Comparison of ENCODE assay signal across 8 cellular contexts in genomic region chr15:40105517-40106202, GRCh38. TPM values are rescaled to one million over a fixed set of nuclear protein-coding genes. Genes with fewer than 3 reads are reported as not detected.
A peak's percentile ranks its signal among the peaks of the same experiment; 100 is the strongest.
DNase-seq lines count a peak whose midpoint lies in the region; ATAC-seq and TF ChIP-seq lines count a peak whose summit lies in the region.

No MANE protein-coding gene starts in this region.

- H3K27me3 ChIP-seq in Karpas-422 (ENCODE audit: low read length) (no peaks in the 10 kb centered on the region), breast epithelium (no peaks in the 10 kb centered on the region), gastrocnemius medialis (no peaks in the 10 kb centered on the region)

- TF ChIP-seq POLR2A in breast epithelium (IDR thresholded peaks at IDR 0.05): no peak
- no peak for TF ChIP-seq POLR2A in gastrocnemius medialis (IDR thresholded peaks at IDR 0.05)

- no peak for ATAC-seq in gastrocnemius medialis
- no peak for ATAC-seq in GM21786 (IDR thresholded peaks at IDR 0.05; ENCODE audit: unreplicated experiment)
- no peak for ATAC-seq in GM21717 (IDR thresholded peaks at IDR 0.05; ENCODE audit: unreplicated experiment)

- H3K4me2 ChIP-seq in Karpas-422 (ENCODE audit: low read depth, low read length, poor library complexity, severe bottlenecking): peak overlapping the region; percentile 57

- in situ Hi-C loops in gastrocnemius medialis (cut with MboI; ENCODE audit: low sequenced_read_pairs in 4 of 4): loop anchor here in 1 of 4 donors (10.0 kb wide), 1 partner anchor 61 kb away; no protein-coding TSS in a partner anchor

- peaks cover 62% of the 10 kb centered on the region for H3K4me1 ChIP-seq in Karpas-422 (ENCODE audit: low read length)
- H3K4me1 ChIP-seq in breast epithelium: peaks cover 25 to 51% of the 10 kb centered on the region in 2 donors
- peaks cover 68 to 69% of the 10 kb centered on the region in 2 donors for H3K4me1 ChIP-seq in gastrocnemius medialis

- no peak for DNase-seq in GM12864 (ENCODE audit: low read depth)
- DNase-seq in Karpas-422: no peak
- DNase-seq in breast epithelium (ENCODE audit: low spot score in 2 of 2): no peak
- DNase-seq in gastrocnemius medialis: no peak
- no peak for DNase-seq in NCI-H2196 (lab: John Stamatoyannopoulos, UW; ENCODE audit: unreplicated experiment)
- DNase-seq in dermis blood vessel endothelial cell: no peak

- H3K4me3 ChIP-seq in GM12864 (ENCODE audit: low read depth, low read length) (peak overlapping the region; percentile 46), Karpas-422 (ENCODE audit: low read length) (no peak overlapping the region), breast epithelium (peak overlapping the region in 2 of 3 donors; percentile 8 to 12), gastrocnemius medialis (no peak overlapping the region)

- no peaks in the 10 kb centered on the region; the same call in 1 of the 2 replicates for H4K20me1 ChIP-seq in Karpas-422 (ENCODE audit: insufficient read depth, low read depth, low read length)

- no peak overlapping the region for H3K9ac ChIP-seq in Karpas-422 (ENCODE audit: low read length)

- no peaks in the 10 kb centered on the region for H3K79me2 ChIP-seq in Karpas-422 (ENCODE audit: low read length)

- H3K36me3 ChIP-seq in Karpas-422 (ENCODE audit: insufficient read depth, low read length) (no peaks in the 10 kb centered on the region), breast epithelium (no peaks in the 10 kb centered on the region), gastrocnemius medialis (no peaks in the 10 kb centered on the region)

- TF ChIP-seq CTCF in GM12864 (IDR thresholded peaks at IDR 0.05; ENCODE audit: low read depth, low read length, missing control alignments): no peak
- no peak for TF ChIP-seq CTCF in breast epithelium (IDR thresholded peaks at IDR 0.05)
- TF ChIP-seq CTCF in gastrocnemius medialis (IDR thresholded peaks at IDR 0.05 in 4 of 5, conservative IDR thresholded peaks at IDR 0.05 in 1 of 5): no peak

- H3K27ac ChIP-seq in Karpas-422 (ENCODE audit: low read length) (no peak overlapping the region), breast epithelium (peak overlapping the region; percentile 91 to 96), gastrocnemius medialis (peak overlapping the region; percentile 93 to 99 (median 98))

- intact Hi-C loops in breast epithelium (cut with DNase I; ENCODE audit: low total_unique reads): loop anchor here (10.0 kb wide), 1 partner anchor 51 kb away; no protein-coding TSS in a partner anchor
- intact Hi-C loops in gastrocnemius medialis (cut with DNase I; ENCODE audit: low total_unique reads): loop anchor here (10.0 kb wide), 3 partner anchors 171 to 849 kb away; partner anchors contain the start of genes CCDC32, CHAC1, EIF2AK4 and RPUSD2

- H2AFZ ChIP-seq in Karpas-422 (ENCODE audit: low read length): no peak overlapping the region

- H3K9me3 ChIP-seq in Karpas-422 (ENCODE audit: low read length) (no peaks in the 10 kb centered on the region), breast epithelium (no peaks in the 10 kb centered on the region), gastrocnemius medialis (no peaks in the 10 kb centered on the region)

- H3K9me2 ChIP-seq in Karpas-422 (replicated peaks; ENCODE audit: insufficient read depth, low read length): no peaks in the 10 kb centered on the region

RNA-seq across cellular contexts. Expression of gene BMF, which starts 3.0 kb away (rescaled TPM):
- 3.0 and 5.4 TPM in 2 replicates for total RNA-seq in Karpas-422 (2014; rRNA removed; shearing (Covaris generic); ENCODE audit: low replicate concordance)
- total RNA-seq in breast epithelium (10 to 100 TPM in 1 of 3 donors, 1 to 10 TPM in 2; 8.2 to 24.4 (median 9.3) TPM), gastrocnemius medialis (10 to 100 TPM in 1 of 4 donors, 1 to 10 TPM in 2, under 1 TPM in 1; 0.82 to 11.6 (median 3.2) TPM), dermis blood vessel endothelial cell (9.4 and 18.4 TPM in 2 replicates)

RNA-seq across cellular contexts. Expression of gene BUB1B, which starts 55.2 kb away (rescaled TPM):
- 58.2 and 60.1 TPM in 2 replicates for total RNA-seq in Karpas-422 (2014; rRNA removed; shearing (Covaris generic); ENCODE audit: low replicate concordance)
- 1 to 10 TPM in 2 of 3 donors, under 1 TPM in 1; 0.33 to 1.9 (median 1.4) TPM for total RNA-seq in breast epithelium
- 1 to 10 TPM in 1 of 4 donors, under 1 TPM in 1, not detected in 2; 0.51 to 1.8 TPM for total RNA-seq in gastrocnemius medialis
- 12.8 and 39.7 TPM in 2 replicates for total RNA-seq in dermis blood vessel endothelial cell

Comparison
In these comparisons a context has a peak if more than half of its experiments do, and no peak if none do; other contexts are left out.
1. H3K4me3 ChIP-seq: peak in GM12864 (single experiment) and breast epithelium (2 of 3); none in Karpas-422 (single experiment) and gastrocnemius medialis (0 of 4).